In the genomic region with DNA sequence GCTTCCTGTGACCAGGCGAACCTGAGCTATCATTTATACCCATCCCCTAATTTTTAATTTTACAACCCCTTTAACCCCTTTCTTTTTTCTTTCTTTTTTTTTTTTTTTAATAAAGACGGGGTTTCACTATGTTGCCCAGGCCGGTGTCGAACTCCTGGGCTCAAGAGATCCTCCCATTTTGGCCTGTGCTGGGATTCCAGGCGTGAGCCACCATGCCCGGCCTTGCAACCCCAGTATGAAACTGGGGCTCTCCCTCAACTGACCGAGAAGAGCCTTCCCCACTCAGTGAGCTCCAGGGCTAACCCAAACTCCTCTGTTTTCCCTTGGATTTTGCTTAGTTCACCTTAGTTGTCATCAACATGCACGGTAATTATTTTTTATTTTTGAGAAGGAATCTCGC, we compare ENCODE assay signal across 8 cellular contexts. TPM values are rescaled to one million over a fixed set of nuclear protein-coding genes. Genes with fewer than 3 reads are reported as not detected.
DNase-seq lines count a peak whose midpoint lies in the region; ATAC-seq and TF ChIP-seq lines count a peak whose summit lies in the region.

No MANE protein-coding gene starts in this region.

- no peaks in the 10 kb centered on the region for H3K27me3 ChIP-seq in trophoblast cell (ENCODE audit: insufficient read depth, low read length)

- H3K4me1 ChIP-seq in trophoblast cell (ENCODE audit: control insufficient read depth in 1 of 2, insufficient read depth in 2 of 2, low read length in 2 of 2), result peaks cover 7 to 12% of the 10 kb centered on the region in 2 experiments

- peak overlapping the region; percentile 48 for H4K8ac ChIP-seq in trophoblast cell (ENCODE audit: low read depth, low read length)

- H3K18ac ChIP-seq in trophoblast cell (ENCODE audit: low read length), result peak overlapping the region; percentile 46

- H4K12ac ChIP-seq in trophoblast cell (ENCODE audit: low read depth, low read length), result no peak overlapping the region

- H2BK12ac ChIP-seq in trophoblast cell (ENCODE audit: low read length), result peak overlapping the region; percentile 73

- H3K4me3 ChIP-seq in trophoblast cell (ENCODE audit: low read depth, low read length), result no peak overlapping the region

- H3K4ac ChIP-seq in trophoblast cell (ENCODE audit: low read depth, low read length), result peak overlapping the region; percentile 91

- H2BK120ac ChIP-seq in trophoblast cell (ENCODE audit: insufficient read depth, low read length, poor library complexity), result peak overlapping the region; percentile 81

- peak overlapping the region; percentile 98 for H4K91ac ChIP-seq in trophoblast cell (ENCODE audit: low read depth, low read length)

- no peak overlapping the region for H3K23ac ChIP-seq in trophoblast cell (ENCODE audit: low read length)

- peak overlapping the region; percentile 96 for H2AFZ ChIP-seq in trophoblast cell (ENCODE audit: insufficient read depth, low read length, poor library complexity)

- DNase-seq in ELF-1 (ENCODE audit: low read depth, low spot score), result peak; percentile 12
- peak; percentile 22 for DNase-seq in RKO (ENCODE audit: low spot score)
- DNase-seq in erythroblast (lab: John Stamatoyannopoulos, UW), result peak; percentile 40 to 52
- no peak for DNase-seq in trophoblast cell
- DNase-seq in pons (ENCODE audit: low spot score), result no peak
- no peak for DNase-seq in NCI-H526 treated with DMSO at 0.1 percent for 48 hours (lab: John Stamatoyannopoulos, UW)
- DNase-seq in stimulated activated CD8-positive, alpha-beta memory T cell treated with anti-CD3 and anti-CD28 coated beads, Interleukin-4, amount 100 ng/mL, for 48 hours, result no peak

- no peaks in the 10 kb centered on the region for H3K9me3 ChIP-seq in trophoblast cell (ENCODE audit: insufficient read depth, low read depth, low read length)

- peak overlapping the region; percentile 98 for H3K14ac ChIP-seq in trophoblast cell (ENCODE audit: low read length)

- no peak overlapping the region for H2BK5ac ChIP-seq in trophoblast cell (ENCODE audit: low read depth, low read length, poor library complexity)

- TF ChIP-seq POLR2A in erythroblast (IDR thresholded peaks at IDR 0.05; ENCODE audit: low read length), result no peak

- H3K79me2 ChIP-seq in trophoblast cell (ENCODE audit: control insufficient read depth, insufficient read depth, low read length, poor library complexity), result peaks cover 21% of the 10 kb centered on the region

- peak overlapping the region; percentile 63 for H3K4me2 ChIP-seq in trophoblast cell (ENCODE audit: low read length)

- peak overlapping the region; percentile 100 for H3K9ac ChIP-seq in trophoblast cell (ENCODE audit: low read length)

- peak overlapping the region; percentile 85 for H2AK5ac ChIP-seq in trophoblast cell (ENCODE audit: low read length)

- ATAC-seq in HG03097 (IDR thresholded peaks at IDR 0.05; ENCODE audit: low FRiP score, unreplicated experiment), result no peak

- WGBS in trophoblast cell (ENCODE audit: extremely low coverage, insufficient coverage, insufficient read length), result no CpG with 5 or more reads among the region's 9 CpGs

- no peak overlapping the region for H3K27ac ChIP-seq in trophoblast cell (ENCODE audit: low read depth, low read length)

- peaks cover 13% of the 10 kb centered on the region for H3K79me1 ChIP-seq in trophoblast cell (ENCODE audit: low read length)

- peaks cover 3 to 6% of the 10 kb centered on the region in 2 experiments for H3K36me3 ChIP-seq in trophoblast cell (ENCODE audit: control insufficient read depth in 1 of 2, insufficient read depth in 2 of 2, low read length in 2 of 2)

RNA-seq across cellular contexts. Expression of a gene that starts 1.0 kb away (rescaled TPM):
- 29.9 and 33.8 TPM in 2 replicates for polyA plus RNA-seq in trophoblast cell (2013)

RNA-seq across cellular contexts. Expression of a gene that starts 1.3 kb away (rescaled TPM):
- 449 and 484 TPM in 2 replicates for polyA plus RNA-seq in trophoblast cell (2013)

RNA-seq across cellular contexts. Expression of a gene that starts 16.4 kb away (rescaled TPM):
- polyA plus RNA-seq in trophoblast cell (2013), result 15.8 and 16.2 TPM in 2 replicates

Comparison
In these comparisons a context has a peak if more than half of its experiments do, and no peak if none do; other contexts are left out.
1. DNase-seq: peak in ELF-1 (single experiment), RKO (single experiment) and erythroblast (2 of 2); none in trophoblast cell (0 of 2), pons (single experiment), NCI-H526 treated with DMSO at 0.1 percent for 48 hours (single experiment) and stimulated activated CD8-positive, alpha-beta memory T cell treated with anti-CD3 and anti-CD28 coated beads, Interleukin-4, amount 100 ng/mL, for 48 hours (single experiment).